In genomic region chr16:86455116-86455515, GRCh38 we compare ENCODE assay signal across 24 cellular contexts. TPM values are rescaled to one million over a fixed set of nuclear protein-coding genes. Genes with fewer than 3 reads are reported as not detected.
DNase-seq lines count a peak whose midpoint lies in the region; ATAC-seq and TF ChIP-seq lines count a peak whose summit lies in the region.
"Had no signal": no experiment of that assay in that cellular context is flagged by ENCODE, and none has a peak within 500 bp of the region (broad histone marks: within the 10 kb centered on the region; RNA-seq: fewer than 3 reads in every experiment).

No MANE protein-coding gene starts in this region.

- ATAC-seq in GM21447 (IDR thresholded peaks at IDR 0.05; ENCODE audit: unreplicated experiment): no peak
- ATAC-seq: A549; body of pancreas; gastrocnemius medialis; naive thymus-derived CD4-positive, alpha-beta T cell; stimulated activated naive CD8-positive, alpha-beta T cell treated with anti-CD3 and anti-CD28 coated beads, Interleukin-15, amount 100 ng/mL, for 72 hours had no signal

- H3K4me3 ChIP-seq in fibroblast of pulmonary artery (replicated peaks; ENCODE audit: low read depth, low read length) (no peak overlapping the region), tibial nerve (no peak overlapping the region), thyroid gland (replicated peaks in 1 of 3) (no peak overlapping the region)
- H3K4me3 ChIP-seq: A549, body of pancreas, coronary artery, gastrocnemius medialis had no signal

- peaks cover 0 to 36% of the 10 kb centered on the region in 2 donors for H3K27me3 ChIP-seq in tibial nerve
- H3K27me3 ChIP-seq in thyroid gland: no peaks in the 10 kb centered on the region
- H3K27me3 ChIP-seq: body of pancreas had no signal

- no peaks in the 10 kb centered on the region for H3K36me3 ChIP-seq in tibial nerve
- no peaks in the 10 kb centered on the region for H3K36me3 ChIP-seq in thyroid gland
- H3K36me3 ChIP-seq: gastrocnemius medialis had no signal

- TF ChIP-seq POLR2A in tibial nerve (IDR thresholded peaks at IDR 0.05) (no peak), thyroid gland (IDR thresholded peaks at IDR 0.05) (no peak)

- intact Hi-C loops in thyroid gland (cut with DNase I): no loop called here

- no peak for TF ChIP-seq CTCF in fibroblast of pulmonary artery (IDR thresholded peaks at IDR 0.05; ENCODE audit: low read length, missing control alignments)
- no peak for TF ChIP-seq CTCF in tibial nerve (IDR thresholded peaks at IDR 0.05)
- TF ChIP-seq CTCF in thyroid gland (IDR thresholded peaks at IDR 0.05): no peak

- DNase-seq in A172 (ENCODE audit: low spot score) (peak; percentile 27), GM04503 (ENCODE audit: low read depth) (peak; percentile 60), amniotic epithelial cell (ENCODE audit: low read depth) (peak; percentile 75), fibroblast of pulmonary artery (ENCODE audit: low read depth) (peak; percentile 40), tibial nerve (ENCODE audit: low spot score in 2 of 2) (no peak), thyroid gland (no peak), HuH-7.5 (ENCODE audit: low spot score) (no peak)
- DNase-seq: body of pancreas; CD4-positive, alpha-beta memory T cell; gastrocnemius medialis; mesendoderm; naive thymus-derived CD4-positive, alpha-beta T cell; NCI-H1436; NCI-H2171 treated with DMSO at 0.1 percent for 48 hours; NCI-H526 treated with DMSO at 0.1 percent for 48 hours; SHP77 treated with DMSO at 0.1 percent for 48 hours; stimulated activated naive CD8-positive, alpha-beta T cell treated with anti-CD3 and anti-CD28 coated beads, Interleukin-15, amount 100 ng/mL, for 72 hours had no signal

- peaks cover 0 to 14% (median 0%) of the 10 kb centered on the region in 4 donors for H3K9me3 ChIP-seq in tibial nerve
- no peaks in the 10 kb centered on the region for H3K9me3 ChIP-seq in thyroid gland
- H3K9me3 ChIP-seq: body of pancreas, gastrocnemius medialis had no signal

- H3K27ac ChIP-seq in tibial nerve: no peak overlapping the region
- H3K27ac ChIP-seq in thyroid gland: no peak overlapping the region
- H3K27ac ChIP-seq: A549, body of pancreas, coronary artery, gastrocnemius medialis, parathyroid adenoma, VCaP had no signal

- WGBS in tibial nerve, 2 donors: 75 to 76% methylated on average over 10 of the region's 10 CpGs
- 86% methylated on average over 10 of the region's 10 CpGs for WGBS in thyroid gland, 2 donors

- no peak for TF ChIP-seq EP300 in tibial nerve (IDR thresholded peaks at IDR 0.05)

- H3K4me1 ChIP-seq in tibial nerve (no peaks in the 10 kb centered on the region), thyroid gland (no peaks in the 10 kb centered on the region)
- H3K4me1 ChIP-seq: A549, body of pancreas, gastrocnemius medialis, parathyroid adenoma had no signal

RNA-seq across cellular contexts. Expression of gene FOXF1, which starts 55.2 kb away (rescaled TPM):
- 2.1 TPM in 2 replicates for total RNA-seq in A172 (2014; rRNA removed; shearing (Covaris generic))
- total RNA-seq in tibial nerve (under 1 TPM in 1 of 4 donors, not detected in 3; 0.21 TPM), thyroid gland (1 to 10 TPM; 1.5 to 3.7 (median 2.3) TPM)
- total RNA-seq: CD4-positive, alpha-beta memory T cell; HT-29; naive thymus-derived CD4-positive, alpha-beta T cell; skeletal muscle tissue had no signal

Comparison
In these comparisons a context has a peak if more than half of its experiments do, and no peak if none do; other contexts are left out.
1. DNase-seq: peak in A172 (single experiment), GM04503 (single experiment), amniotic epithelial cell (single experiment) and fibroblast of pulmonary artery (single experiment); none in tibial nerve (0 of 2), thyroid gland (0 of 2) and HuH-7.5 (single experiment).